In genomic region chr20:13549451-13549850, GRCh38 we compare ENCODE assay signal across 7 cellular contexts.
"Had no signal": no experiment of that assay in that cellular context is flagged by ENCODE, and none has a peak within 500 bp of the region (broad histone marks: within the 10 kb centered on the region; RNA-seq: fewer than 3 reads in every experiment).

No MANE protein-coding gene starts in this region.

- DNase-seq: HFFc6, KBM-7 had no signal

- H3K9me3 ChIP-seq: HAP-1 had no signal

- H3K27ac ChIP-seq: HL-60 had no signal

- H3K4me2 ChIP-seq: GM23338 had no signal

- H3K36me3 ChIP-seq: HAP-1 had no signal

- H2AFZ ChIP-seq: GM23338 had no signal

- ATAC-seq: GM23338, HCT116, HepG2 had no signal

- H3K4me3 ChIP-seq: GM23338, HAP-1 had no signal
